Comparison of ENCODE assay signal across 3 cellular contexts in the genomic region with DNA sequence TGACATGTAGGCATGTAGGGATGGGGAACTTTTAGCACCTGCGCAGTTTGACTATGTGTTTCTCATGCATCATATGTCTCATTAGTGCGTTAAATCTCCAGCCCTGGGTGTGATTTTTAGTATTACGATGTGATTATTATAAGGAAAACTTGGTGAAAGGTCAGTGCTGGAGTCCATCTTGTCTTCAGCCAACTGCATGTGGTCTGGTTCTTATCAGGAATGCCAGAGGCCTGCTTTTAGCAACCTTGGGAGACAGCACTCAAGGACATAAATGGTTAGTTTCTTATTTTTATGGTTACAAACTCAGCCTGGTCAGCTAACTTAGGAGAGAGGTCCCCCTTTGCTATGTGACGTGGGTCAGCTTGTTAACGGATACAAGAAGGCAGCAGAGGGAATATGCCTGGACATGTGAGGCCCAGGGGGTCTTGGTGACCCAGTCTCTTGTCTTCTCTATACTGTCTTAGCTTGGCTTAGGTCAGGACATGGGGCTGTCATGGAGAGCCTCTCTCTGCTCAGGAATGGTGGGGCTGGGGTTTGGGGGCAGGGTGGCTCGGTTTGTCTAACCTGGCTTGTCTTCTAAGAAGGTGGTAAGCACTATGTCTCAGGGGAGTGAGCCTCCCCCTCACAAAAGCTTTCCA.
TF ChIP-seq lines count a peak whose summit lies in the region.

No MANE protein-coding gene starts in this region.

TF ChIP-seq in SK-N-SH treated with all-trans-retinoic acid at 6 μM for 48 hours, 23 proteins besides CTCF, POLR2A, EP300 and RAD21 (continues in another document):
- TF ChIP-seq ZFP3 (CRISPR knock-in tag; IDR thresholded peaks at IDR 0.05) (no peak), ESRRG (CRISPR knock-in tag; IDR thresholded peaks at IDR 0.05) (no peak), ZNF70 (CRISPR knock-in tag; IDR thresholded peaks at IDR 0.05) (no peak), ZNF8 (CRISPR knock-in tag; IDR thresholded peaks at IDR 0.05) (no peak), TCF4 (CRISPR knock-in tag; IDR thresholded peaks at IDR 0.05; ENCODE audit: borderline replicate concordance) (no peak), ZNF565 (CRISPR knock-in tag; conservative IDR thresholded peaks at IDR 0.05; ENCODE audit: low read depth) (no peak), SNAI2 (CRISPR knock-in tag; IDR thresholded peaks at IDR 0.05) (peak; percentile 82), PPARA (CRISPR knock-in tag; IDR thresholded peaks at IDR 0.05; ENCODE audit: borderline replicate concordance) (no peak), ISL1 (CRISPR knock-in tag; IDR thresholded peaks at IDR 0.05) (peak; percentile 25; the same call in 1 of the 2 replicates), TOX (CRISPR knock-in tag; IDR thresholded peaks at IDR 0.05; ENCODE audit: borderline replicate concordance) (no peak)
- TF ChIP-seq, protein P1, sequence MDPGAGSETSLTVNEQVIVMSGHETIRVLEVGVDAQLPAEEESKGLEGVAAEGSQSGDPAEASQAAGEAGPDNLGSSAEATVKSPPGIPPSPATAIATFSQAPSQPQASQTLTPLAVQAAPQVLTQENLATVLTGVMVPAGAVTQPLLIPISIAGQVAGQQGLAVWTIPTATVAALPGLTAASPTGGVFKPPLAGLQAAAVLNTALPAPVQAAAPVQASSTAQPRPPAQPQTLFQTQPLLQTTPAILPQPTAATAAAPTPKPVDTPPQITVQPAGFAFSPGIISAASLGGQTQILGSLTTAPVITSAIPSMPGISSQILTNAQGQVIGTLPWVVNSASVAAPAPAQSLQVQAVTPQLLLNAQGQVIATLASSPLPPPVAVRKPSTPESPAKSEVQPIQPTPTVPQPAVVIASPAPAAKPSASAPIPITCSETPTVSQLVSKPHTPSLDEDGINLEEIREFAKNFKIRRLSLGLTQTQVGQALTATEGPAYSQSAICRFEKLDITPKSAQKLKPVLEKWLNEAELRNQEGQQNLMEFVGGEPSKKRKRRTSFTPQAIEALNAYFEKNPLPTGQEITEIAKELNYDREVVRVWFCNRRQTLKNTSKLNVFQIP (CRISPR knock-in tag; IDR thresholded peaks at IDR 0.05; ENCODE audit: borderline replicate concordance, low read depth) = no peak
- TF ChIP-seq, protein P2, sequence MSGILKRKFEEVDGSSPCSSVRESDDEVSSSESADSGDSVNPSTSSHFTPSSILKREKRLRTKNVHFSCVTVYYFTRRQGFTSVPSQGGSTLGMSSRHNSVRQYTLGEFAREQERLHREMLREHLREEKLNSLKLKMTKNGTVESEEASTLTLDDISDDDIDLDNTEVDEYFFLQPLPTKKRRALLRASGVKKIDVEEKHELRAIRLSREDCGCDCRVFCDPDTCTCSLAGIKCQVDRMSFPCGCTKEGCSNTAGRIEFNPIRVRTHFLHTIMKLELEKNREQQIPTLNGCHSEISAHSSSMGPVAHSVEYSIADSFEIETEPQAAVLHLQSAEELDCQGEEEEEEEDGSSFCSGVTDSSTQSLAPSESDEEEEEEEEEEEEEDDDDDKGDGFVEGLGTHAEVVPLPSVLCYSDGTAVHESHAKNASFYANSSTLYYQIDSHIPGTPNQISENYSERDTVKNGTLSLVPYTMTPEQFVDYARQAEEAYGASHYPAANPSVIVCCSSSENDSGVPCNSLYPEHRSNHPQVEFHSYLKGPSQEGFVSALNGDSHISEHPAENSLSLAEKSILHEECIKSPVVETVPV (CRISPR knock-in tag; IDR thresholded peaks at IDR 0.05) = no peak
- TF ChIP-seq, protein P3, sequence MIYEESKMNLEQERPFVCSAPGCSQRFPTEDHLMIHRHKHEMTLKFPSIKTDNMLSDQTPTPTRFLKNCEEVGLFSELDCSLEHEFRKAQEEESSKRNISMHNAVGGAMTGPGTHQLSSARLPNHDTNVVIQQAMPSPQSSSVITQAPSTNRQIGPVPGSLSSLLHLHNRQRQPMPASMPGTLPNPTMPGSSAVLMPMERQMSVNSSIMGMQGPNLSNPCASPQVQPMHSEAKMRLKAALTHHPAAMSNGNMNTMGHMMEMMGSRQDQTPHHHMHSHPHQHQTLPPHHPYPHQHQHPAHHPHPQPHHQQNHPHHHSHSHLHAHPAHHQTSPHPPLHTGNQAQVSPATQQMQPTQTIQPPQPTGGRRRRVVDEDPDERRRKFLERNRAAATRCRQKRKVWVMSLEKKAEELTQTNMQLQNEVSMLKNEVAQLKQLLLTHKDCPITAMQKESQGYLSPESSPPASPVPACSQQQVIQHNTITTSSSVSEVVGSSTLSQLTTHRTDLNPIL (CRISPR knock-in tag; IDR thresholded peaks at IDR 0.05; ENCODE audit: low read depth) = no peak

TF ChIP-seq in SK-N-SH, 30 proteins besides CTCF, POLR2A, EP300 and RAD21:
- TF ChIP-seq NFIC (IDR thresholded peaks at IDR 0.05; ENCODE audit: borderline replicate concordance) = no peak
- no peak for TF ChIP-seq TEAD4 (IDR thresholded peaks at IDR 0.05; ENCODE audit: borderline replicate concordance, insufficient read depth)
- TF ChIP-seq, protein P4, sequence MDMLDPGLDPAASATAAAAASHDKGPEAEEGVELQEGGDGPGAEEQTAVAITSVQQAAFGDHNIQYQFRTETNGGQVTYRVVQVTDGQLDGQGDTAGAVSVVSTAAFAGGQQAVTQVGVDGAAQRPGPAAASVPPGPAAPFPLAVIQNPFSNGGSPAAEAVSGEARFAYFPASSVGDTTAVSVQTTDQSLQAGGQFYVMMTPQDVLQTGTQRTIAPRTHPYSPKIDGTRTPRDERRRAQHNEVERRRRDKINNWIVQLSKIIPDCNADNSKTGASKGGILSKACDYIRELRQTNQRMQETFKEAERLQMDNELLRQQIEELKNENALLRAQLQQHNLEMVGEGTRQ (IDR thresholded peaks at IDR 0.05; ENCODE audit: borderline replicate concordance, low read depth, low read length) = no peak
- no peak for TF ChIP-seq ELF1 (IDR thresholded peaks at IDR 0.05)
- TF ChIP-seq MEF2A (IDR thresholded peaks at IDR 0.05; ENCODE audit: borderline replicate concordance, low read depth) = no peak
- TF ChIP-seq GATA2 (CRISPR knock-in tag; IDR thresholded peaks at IDR 0.05) = no peak
- no peak for TF ChIP-seq JUND (IDR thresholded peaks at IDR 0.05)
- TF ChIP-seq, protein P5, sequence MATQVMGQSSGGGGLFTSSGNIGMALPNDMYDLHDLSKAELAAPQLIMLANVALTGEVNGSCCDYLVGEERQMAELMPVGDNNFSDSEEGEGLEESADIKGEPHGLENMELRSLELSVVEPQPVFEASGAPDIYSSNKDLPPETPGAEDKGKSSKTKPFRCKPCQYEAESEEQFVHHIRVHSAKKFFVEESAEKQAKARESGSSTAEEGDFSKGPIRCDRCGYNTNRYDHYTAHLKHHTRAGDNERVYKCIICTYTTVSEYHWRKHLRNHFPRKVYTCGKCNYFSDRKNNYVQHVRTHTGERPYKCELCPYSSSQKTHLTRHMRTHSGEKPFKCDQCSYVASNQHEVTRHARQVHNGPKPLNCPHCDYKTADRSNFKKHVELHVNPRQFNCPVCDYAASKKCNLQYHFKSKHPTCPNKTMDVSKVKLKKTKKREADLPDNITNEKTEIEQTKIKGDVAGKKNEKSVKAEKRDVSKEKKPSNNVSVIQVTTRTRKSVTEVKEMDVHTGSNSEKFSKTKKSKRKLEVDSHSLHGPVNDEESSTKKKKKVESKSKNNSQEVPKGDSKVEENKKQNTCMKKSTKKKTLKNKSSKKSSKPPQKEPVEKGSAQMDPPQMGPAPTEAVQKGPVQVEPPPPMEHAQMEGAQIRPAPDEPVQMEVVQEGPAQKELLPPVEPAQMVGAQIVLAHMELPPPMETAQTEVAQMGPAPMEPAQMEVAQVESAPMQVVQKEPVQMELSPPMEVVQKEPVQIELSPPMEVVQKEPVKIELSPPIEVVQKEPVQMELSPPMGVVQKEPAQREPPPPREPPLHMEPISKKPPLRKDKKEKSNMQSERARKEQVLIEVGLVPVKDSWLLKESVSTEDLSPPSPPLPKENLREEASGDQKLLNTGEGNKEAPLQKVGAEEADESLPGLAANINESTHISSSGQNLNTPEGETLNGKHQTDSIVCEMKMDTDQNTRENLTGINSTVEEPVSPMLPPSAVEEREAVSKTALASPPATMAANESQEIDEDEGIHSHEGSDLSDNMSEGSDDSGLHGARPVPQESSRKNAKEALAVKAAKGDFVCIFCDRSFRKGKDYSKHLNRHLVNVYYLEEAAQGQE (IDR thresholded peaks at IDR 0.05; ENCODE audit: low read depth, low read length) = no peak
- no peak for TF ChIP-seq GABPA (IDR thresholded peaks at IDR 0.05; ENCODE audit: low read depth)
- no peak for TF ChIP-seq YY1 (IDR thresholded peaks at IDR 0.05; ENCODE audit: low read depth)
- TF ChIP-seq, protein P6, sequence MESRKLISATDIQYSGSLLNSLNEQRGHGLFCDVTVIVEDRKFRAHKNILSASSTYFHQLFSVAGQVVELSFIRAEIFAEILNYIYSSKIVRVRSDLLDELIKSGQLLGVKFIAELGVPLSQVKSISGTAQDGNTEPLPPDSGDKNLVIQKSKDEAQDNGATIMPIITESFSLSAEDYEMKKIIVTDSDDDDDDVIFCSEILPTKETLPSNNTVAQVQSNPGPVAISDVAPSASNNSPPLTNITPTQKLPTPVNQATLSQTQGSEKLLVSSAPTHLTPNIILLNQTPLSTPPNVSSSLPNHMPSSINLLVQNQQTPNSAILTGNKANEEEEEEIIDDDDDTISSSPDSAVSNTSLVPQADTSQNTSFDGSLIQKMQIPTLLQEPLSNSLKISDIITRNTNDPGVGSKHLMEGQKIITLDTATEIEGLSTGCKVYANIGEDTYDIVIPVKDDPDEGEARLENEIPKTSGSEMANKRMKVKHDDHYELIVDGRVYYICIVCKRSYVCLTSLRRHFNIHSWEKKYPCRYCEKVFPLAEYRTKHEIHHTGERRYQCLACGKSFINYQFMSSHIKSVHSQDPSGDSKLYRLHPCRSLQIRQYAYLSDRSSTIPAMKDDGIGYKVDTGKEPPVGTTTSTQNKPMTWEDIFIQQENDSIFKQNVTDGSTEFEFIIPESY (IDR thresholded peaks at IDR 0.05; ENCODE audit: borderline replicate concordance, low read depth) = no peak

TF ChIP-seq in K562, 482 proteins besides CTCF, POLR2A, EP300 and RAD21 (continues in another document):
- TF ChIP-seq IFI16 (CRISPR knock-in tag; IDR thresholded peaks at IDR 0.05) = 0 out of 2 replicates have a peak, but pooled peaks have one; percentile 9
- no peak for TF ChIP-seq NR2C2 (CRISPR knock-in tag; IDR thresholded peaks at IDR 0.05)
- 0 out of 2 replicates have a peak, but pooled peaks have one; percentile 13 for TF ChIP-seq NR2C2 (tag; IDR thresholded peaks at IDR 0.05)
- TF ChIP-seq ZNF311 (CRISPR knock-in tag; IDR thresholded peaks at IDR 0.05) = no peak
- TF ChIP-seq TCF3 (CRISPR knock-in tag; IDR thresholded peaks at IDR 0.05) = peak; percentile 64
- no peak for TF ChIP-seq CBX2 (IDR thresholded peaks at IDR 0.05; ENCODE audit: insufficient read depth, low read length, poor library complexity, severe bottlenecking)
- no peak for TF ChIP-seq HIVEP1 (CRISPR knock-in tag; IDR thresholded peaks at IDR 0.05)
- no peak for TF ChIP-seq ZNF696 (CRISPR knock-in tag; conservative IDR thresholded peaks at IDR 0.05)
- no peak for TF ChIP-seq GTF2A2 (tag; IDR thresholded peaks at IDR 0.05)
- peak; percentile 83 for TF ChIP-seq ESRRA (IDR thresholded peaks at IDR 0.05; ENCODE audit: borderline replicate concordance, low read depth)
- TF ChIP-seq, protein P7, sequence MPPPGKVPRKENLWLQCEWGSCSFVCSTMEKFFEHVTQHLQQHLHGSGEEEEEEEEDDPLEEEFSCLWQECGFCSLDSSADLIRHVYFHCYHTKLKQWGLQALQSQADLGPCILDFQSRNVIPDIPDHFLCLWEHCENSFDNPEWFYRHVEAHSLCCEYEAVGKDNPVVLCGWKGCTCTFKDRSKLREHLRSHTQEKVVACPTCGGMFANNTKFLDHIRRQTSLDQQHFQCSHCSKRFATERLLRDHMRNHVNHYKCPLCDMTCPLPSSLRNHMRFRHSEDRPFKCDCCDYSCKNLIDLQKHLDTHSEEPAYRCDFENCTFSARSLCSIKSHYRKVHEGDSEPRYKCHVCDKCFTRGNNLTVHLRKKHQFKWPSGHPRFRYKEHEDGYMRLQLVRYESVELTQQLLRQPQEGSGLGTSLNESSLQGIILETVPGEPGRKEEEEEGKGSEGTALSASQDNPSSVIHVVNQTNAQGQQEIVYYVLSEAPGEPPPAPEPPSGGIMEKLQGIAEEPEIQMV (tag; conservative IDR thresholded peaks at IDR 0.05; ENCODE audit: low read depth) = 0 out of 2 replicates have a peak, but pooled peaks have one; percentile 33
- TF ChIP-seq, protein P8, sequence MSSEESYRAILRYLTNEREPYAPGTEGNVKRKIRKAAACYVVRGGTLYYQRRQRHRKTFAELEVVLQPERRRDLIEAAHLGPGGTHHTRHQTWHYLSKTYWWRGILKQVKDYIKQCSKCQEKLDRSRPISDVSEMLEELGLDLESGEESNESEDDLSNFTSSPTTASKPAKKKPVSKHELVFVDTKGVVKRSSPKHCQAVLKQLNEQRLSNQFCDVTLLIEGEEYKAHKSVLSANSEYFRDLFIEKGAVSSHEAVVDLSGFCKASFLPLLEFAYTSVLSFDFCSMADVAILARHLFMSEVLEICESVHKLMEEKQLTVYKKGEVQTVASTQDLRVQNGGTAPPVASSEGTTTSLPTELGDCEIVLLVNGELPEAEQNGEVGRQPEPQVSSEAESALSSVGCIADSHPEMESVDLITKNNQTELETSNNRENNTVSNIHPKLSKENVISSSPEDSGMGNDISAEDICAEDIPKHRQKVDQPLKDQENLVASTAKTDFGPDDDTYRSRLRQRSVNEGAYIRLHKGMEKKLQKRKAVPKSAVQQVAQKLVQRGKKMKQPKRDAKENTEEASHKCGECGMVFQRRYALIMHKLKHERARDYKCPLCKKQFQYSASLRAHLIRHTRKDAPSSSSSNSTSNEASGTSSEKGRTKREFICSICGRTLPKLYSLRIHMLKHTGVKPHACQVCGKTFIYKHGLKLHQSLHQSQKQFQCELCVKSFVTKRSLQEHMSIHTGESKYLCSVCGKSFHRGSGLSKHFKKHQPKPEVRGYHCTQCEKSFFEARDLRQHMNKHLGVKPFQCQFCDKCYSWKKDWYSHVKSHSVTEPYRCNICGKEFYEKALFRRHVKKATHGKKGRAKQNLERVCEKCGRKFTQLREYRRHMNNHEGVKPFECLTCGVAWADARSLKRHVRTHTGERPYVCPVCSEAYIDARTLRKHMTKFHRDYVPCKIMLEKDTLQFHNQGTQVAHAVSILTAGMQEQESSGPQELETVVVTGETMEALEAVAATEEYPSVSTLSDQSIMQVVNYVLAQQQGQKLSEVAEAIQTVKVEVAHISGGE (CRISPR knock-in tag; IDR thresholded peaks at IDR 0.05) = peak in 1 of 3 experiments; percentile 54; a peak in 1 of 6 replicates
- TF ChIP-seq, protein P9, sequence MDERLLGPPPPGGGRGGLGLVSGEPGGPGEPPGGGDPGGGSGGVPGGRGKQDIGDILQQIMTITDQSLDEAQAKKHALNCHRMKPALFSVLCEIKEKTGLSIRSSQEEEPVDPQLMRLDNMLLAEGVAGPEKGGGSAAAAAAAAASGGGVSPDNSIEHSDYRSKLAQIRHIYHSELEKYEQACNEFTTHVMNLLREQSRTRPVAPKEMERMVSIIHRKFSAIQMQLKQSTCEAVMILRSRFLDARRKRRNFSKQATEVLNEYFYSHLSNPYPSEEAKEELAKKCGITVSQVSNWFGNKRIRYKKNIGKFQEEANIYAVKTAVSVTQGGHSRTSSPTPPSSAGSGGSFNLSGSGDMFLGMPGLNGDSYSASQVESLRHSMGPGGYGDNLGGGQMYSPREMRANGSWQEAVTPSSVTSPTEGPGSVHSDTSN (CRISPR knock-in tag; IDR thresholded peaks at IDR 0.05; ENCODE audit: low read depth) = no peak
- TF ChIP-seq, protein P9 (tag; conservative IDR thresholded peaks at IDR 0.05; ENCODE audit: low read depth) = 0 out of 2 replicates have a peak, but pooled peaks have one; percentile 17
